ENCODE assay signal across 8 cellular contexts in genomic region chr19:42074513-42075363, GRCh38. TPM values are rescaled to one million over a fixed set of nuclear protein-coding genes. Genes with fewer than 3 reads are reported as not detected.
DNase-seq lines count a peak whose midpoint lies in the region; ATAC-seq and TF ChIP-seq lines count a peak whose summit lies in the region.

No MANE protein-coding gene starts in this region.

- peak overlapping the region; percentile 64 for H3K4me3 ChIP-seq in NT2/D1 (ENCODE audit: insufficient read length, low read depth)
- peak overlapping the region; percentile 72 to 100 (median 76) for H3K4me3 ChIP-seq in breast epithelium
- H3K4me3 ChIP-seq in urinary bladder (ENCODE audit: low read depth, low read length), result peak overlapping the region; percentile 55

- peak overlapping the region; percentile 99 for H3K27ac Mint-ChIP-seq in memory B cell

- WGBS in urinary bladder, result 63% methylated on average over 27 of the region's 27 CpGs

- H3K9me3 ChIP-seq in NT2/D1 (ENCODE audit: insufficient read depth, low read length), result no peaks in the 10 kb centered on the region
- H3K9me3 ChIP-seq in breast epithelium, result no peaks in the 10 kb centered on the region

- H3K36me3 ChIP-seq in NT2/D1 (ENCODE audit: insufficient read depth, insufficient read length, low read length), result peaks cover 23% of the 10 kb centered on the region
- peaks cover 11% of the 10 kb centered on the region for H3K36me3 ChIP-seq in breast epithelium
- H3K36me3 ChIP-seq in urinary bladder (ENCODE audit: insufficient read depth), result peaks cover 1% of the 10 kb centered on the region

- no peaks in the 10 kb centered on the region for H3K9me3 Mint-ChIP-seq in memory B cell

- no peak for ATAC-seq in memory B cell (ENCODE audit: low read depth)
- ATAC-seq in GM21529 (IDR thresholded peaks at IDR 0.05; ENCODE audit: unreplicated experiment), result no peak

- H3K27me3 Mint-ChIP-seq in memory B cell, result peaks cover 4% of the 10 kb centered on the region

- no peak for TF ChIP-seq CTCF in breast epithelium (IDR thresholded peaks at IDR 0.05)

- H3K4me3 Mint-ChIP-seq in memory B cell, result peak overlapping the region; percentile 93

- intact Hi-C loops in breast epithelium (cut with DNase I; ENCODE audit: low total_unique reads) (loop anchor here (5.0 kb wide), 1 partner anchor 1588 kb away; no protein-coding TSS in a partner anchor), posterior vena cava (cut with DNase I) (no loop called here)

- H3K9ac ChIP-seq in NT2/D1 (ENCODE audit: insufficient read length, low read depth), result peak overlapping the region; percentile 91

- peaks cover 3% of the 10 kb centered on the region for H3K36me3 Mint-ChIP-seq in memory B cell

- H3K27me3 ChIP-seq in NT2/D1 (ENCODE audit: insufficient read depth, insufficient read length), result no peaks in the 10 kb centered on the region
- H3K27me3 ChIP-seq in breast epithelium, result peaks cover 0 to 2% of the 10 kb centered on the region in 2 donors

- no peak for TF ChIP-seq POLR2A in breast epithelium (IDR thresholded peaks at IDR 0.05)

- H3K27ac ChIP-seq in breast epithelium, result peak overlapping the region; percentile 98 to 99
- H3K27ac ChIP-seq in urinary bladder (ENCODE audit: low read depth), result peak overlapping the region; percentile 99

- peaks cover 28% of the 10 kb centered on the region for H3K4me1 Mint-ChIP-seq in memory B cell

- H3K4me1 ChIP-seq in NT2/D1 (ENCODE audit: insufficient read depth, insufficient read length), result peaks cover 3% of the 10 kb centered on the region
- H3K4me1 ChIP-seq in breast epithelium, result peaks cover 6 to 8% of the 10 kb centered on the region in 2 donors
- H3K4me1 ChIP-seq in urinary bladder (ENCODE audit: insufficient read depth), result peaks cover 2% of the 10 kb centered on the region

- DNase-seq in GM03348 (ENCODE audit: low spot score), result peak; percentile 50
- no peak for DNase-seq in NT2/D1 (ENCODE audit: low read depth, low spot score)
- DNase-seq in breast epithelium (ENCODE audit: low spot score in 2 of 2), result peak in 1 of 2 donors; percentile 45
- no peak for DNase-seq in memory B cell (ENCODE audit: low spot score in 2 of 2)
- DNase-seq in posterior vena cava (ENCODE audit: low spot score), result no peak
- no peak for DNase-seq in pons (ENCODE audit: low spot score)

RNA-seq across cellular contexts. Expression of gene ZNF574, which starts 1.2 kb away (rescaled TPM):
- total RNA-seq in breast epithelium (10 to 100 TPM; 13.8 to 19.2 (median 15.1) TPM), urinary bladder (7.6 TPM), posterior vena cava (1 to 10 TPM; 7.6 to 9.1 TPM)
- 18.8 TPM for polyA plus RNA-seq in urinary bladder

RNA-seq across cellular contexts. Expression of gene GRIK5, which starts 4.7 kb away (rescaled TPM):
- total RNA-seq in breast epithelium, result 1 to 10 TPM in 2 of 3 donors, not detected in 1; 1.6 to 1.9 TPM
- total RNA-seq in urinary bladder, result 2.5 TPM
- polyA plus RNA-seq in urinary bladder, result 8.6 TPM
- total RNA-seq in posterior vena cava, result 10 to 100 TPM; 11.3 to 13.4 TPM

RNA-seq across cellular contexts. Expression of gene POU2F2, which starts 57.5 kb away (rescaled TPM):
- total RNA-seq in breast epithelium (1 to 10 TPM; 1.2 to 2.9 (median 1.6) TPM), urinary bladder (0.95 TPM), posterior vena cava (1 to 10 TPM; 2.1 to 3.1 TPM)
- 4.4 TPM for polyA plus RNA-seq in urinary bladder
